In genomic region chr11:45899086-45899447, GRCh38 we compare ENCODE assay signal across 10 cellular contexts. TPM values are rescaled to one million over a fixed set of nuclear protein-coding genes. Genes with fewer than 3 reads are reported as not detected.
DNase-seq lines count a peak whose midpoint lies in the region; ATAC-seq lines count a peak whose summit lies in the region.
"Had no signal": no experiment of that assay in that cellular context is flagged by ENCODE, and none has a peak within 500 bp of the region (broad histone marks: within the 10 kb centered on the region; RNA-seq: fewer than 3 reads in every experiment).

No MANE protein-coding gene starts in this region.

- no peak overlapping the region for H3K27ac Mint-ChIP-seq in activated T-cell treated with anti-CD3 and anti-CD28 coated beads, Interleukin-2, amount 50 U/mL, for 24 hours

- H3K36me3 Mint-ChIP-seq in activated T-cell treated with anti-CD3 and anti-CD28 coated beads, Interleukin-2, amount 50 U/mL, for 24 hours (ENCODE audit: low read depth): no peaks in the 10 kb centered on the region

- peaks cover 42% of the 10 kb centered on the region for H3K27me3 ChIP-seq in thymus (ENCODE audit: control insufficient read depth, insufficient read depth)

- ATAC-seq in GM18868 (IDR thresholded peaks at IDR 0.05; ENCODE audit: unreplicated experiment): no peak

- DNase-seq in activated T-cell treated with anti-CD3 and anti-CD28 coated beads, Interleukin-2, amount 50 U/mL, for 24 hours: no peak
- no peak for DNase-seq in activated T-cell treated with anti-CD3 and anti-CD28 coated beads, Interleukin-2, amount 50 U/mL, for 48 hours
- DNase-seq in mesenteric fat pad (ENCODE audit: low spot score) (no peak), H4 (ENCODE audit: low spot score) (no peak)
- DNase-seq: AML-193 had no signal

- peak overlapping the region; percentile 52 for H3K4me3 ChIP-seq in mesodermal cell (ENCODE audit: extremely low read depth, insufficient read depth, low read length, poor library complexity, severe bottlenecking)
- peak overlapping the region; percentile 56 for H3K4me3 ChIP-seq in thymus (ENCODE audit: low read length)

- H3K4me1 ChIP-seq in mesodermal cell (ENCODE audit: control insufficient read depth, insufficient read depth, low read length, poor library complexity, severe bottlenecking): peaks cover 20% of the 10 kb centered on the region
- H3K4me1 ChIP-seq in thymus (ENCODE audit: control insufficient read depth, insufficient read depth, low read length): peaks cover 9% of the 10 kb centered on the region

- peak overlapping the region; percentile 61 for H3K4me3 Mint-ChIP-seq in activated T-cell treated with anti-CD3 and anti-CD28 coated beads, Interleukin-2, amount 50 U/mL, for 24 hours

- WGBS in mesodermal cell (ENCODE audit: insufficient coverage in 2 of 2), 2 experiments: 14 to 25% methylated on average over 2 to 3 of the region's 3 CpGs
- WGBS in thymus: 16% methylated on average over 3 of the region's 3 CpGs

- H3K27ac ChIP-seq in angular gyrus (ENCODE audit: low read depth, low read length) (peak overlapping the region; percentile 94), mesodermal cell (ENCODE audit: low read depth, low read length, severe bottlenecking) (peak overlapping the region; percentile 97), thymus (ENCODE audit: low read depth) (no peak overlapping the region)

- H3K36me3 ChIP-seq in mesodermal cell (ENCODE audit: control insufficient read depth, insufficient read depth, low read length) (peaks cover 8% of the 10 kb centered on the region), thymus (ENCODE audit: control insufficient read depth, insufficient read depth) (no peaks in the 10 kb centered on the region)

- no peaks in the 10 kb centered on the region for H3K9me3 Mint-ChIP-seq in activated T-cell treated with anti-CD3 and anti-CD28 coated beads, Interleukin-2, amount 50 U/mL, for 24 hours

- peaks cover 52% of the 10 kb centered on the region for H3K27me3 Mint-ChIP-seq in activated T-cell treated with anti-CD3 and anti-CD28 coated beads, Interleukin-2, amount 50 U/mL, for 24 hours

- H3K9me3 ChIP-seq in mesodermal cell (ENCODE audit: control insufficient read depth, low read length): no peaks in the 10 kb centered on the region
- no peaks in the 10 kb centered on the region for H3K9me3 ChIP-seq in thymus (ENCODE audit: control insufficient read depth)

- H3K4me1 Mint-ChIP-seq in activated T-cell treated with anti-CD3 and anti-CD28 coated beads, Interleukin-2, amount 50 U/mL, for 24 hours (ENCODE audit: low read depth): peaks cover 6% of the 10 kb centered on the region

RNA-seq across cellular contexts. Expression of gene FREY1, which starts 8.0 kb away (rescaled TPM):
- polyA plus RNA-seq in mesodermal cell (2013, experiment 1 of 2): 0.41 TPM
- polyA plus RNA-seq in mesodermal cell (2013, experiment 2 of 2): not detected
- polyA plus RNA-seq in thymus: 0.62 TPM
- 1.4 TPM for total RNA-seq in mesenteric fat pad
- 0.51 TPM in 1 of 2 replicates, not detected in the other for total RNA-seq in H4 (2014; rRNA removed; shearing (Covaris generic))

RNA-seq across cellular contexts. Expression of gene MAPK8IP1, which starts 13.6 kb away (rescaled TPM):
- 10.2 TPM for polyA plus RNA-seq in mesodermal cell (2013, experiment 1 of 2)
- polyA plus RNA-seq in mesodermal cell (2013, experiment 2 of 2): 7.8 TPM
- polyA plus RNA-seq in thymus: 2.1 TPM
- 4.2 TPM for total RNA-seq in mesenteric fat pad
- total RNA-seq in H4 (2014; rRNA removed; shearing (Covaris generic)): 10.7 and 11.9 TPM in 2 replicates

RNA-seq across cellular contexts. Expression of gene PEX16, which starts 18.6 kb away (rescaled TPM):
- polyA plus RNA-seq in mesodermal cell (2013, experiment 1 of 2): 19.5 TPM
- polyA plus RNA-seq in mesodermal cell (2013, experiment 2 of 2): 15.4 TPM
- 46.0 TPM for polyA plus RNA-seq in thymus
- total RNA-seq in mesenteric fat pad: 21.5 TPM
- 31.4 and 43.0 TPM in 2 replicates for total RNA-seq in H4 (2014; rRNA removed; shearing (Covaris generic))

RNA-seq across cellular contexts. Expression of gene LARGE2, which starts 23.4 kb away (rescaled TPM):
- polyA plus RNA-seq in mesodermal cell (2013, experiment 1 of 2): 0.22 TPM
- polyA plus RNA-seq in mesodermal cell (2013, experiment 2 of 2): 0.46 TPM
- polyA plus RNA-seq in thymus: 12.2 TPM
- not detected for total RNA-seq in mesenteric fat pad
- not detected in 2 replicates for total RNA-seq in H4 (2014; rRNA removed; shearing (Covaris generic))
- total RNA-seq: cerebellum had no signal

RNA-seq across cellular contexts. Expression of gene CRY2, which starts 51.8 kb away (rescaled TPM):
- 11.6 TPM for polyA plus RNA-seq in mesodermal cell (2013, experiment 1 of 2)
- 10.0 TPM for polyA plus RNA-seq in mesodermal cell (2013, experiment 2 of 2)
- polyA plus RNA-seq in thymus: 12.3 TPM
- total RNA-seq in mesenteric fat pad: 69.9 TPM
- 8.9 and 10.3 TPM in 2 replicates for total RNA-seq in H4 (2014; rRNA removed; shearing (Covaris generic))
